In the genomic region with DNA sequence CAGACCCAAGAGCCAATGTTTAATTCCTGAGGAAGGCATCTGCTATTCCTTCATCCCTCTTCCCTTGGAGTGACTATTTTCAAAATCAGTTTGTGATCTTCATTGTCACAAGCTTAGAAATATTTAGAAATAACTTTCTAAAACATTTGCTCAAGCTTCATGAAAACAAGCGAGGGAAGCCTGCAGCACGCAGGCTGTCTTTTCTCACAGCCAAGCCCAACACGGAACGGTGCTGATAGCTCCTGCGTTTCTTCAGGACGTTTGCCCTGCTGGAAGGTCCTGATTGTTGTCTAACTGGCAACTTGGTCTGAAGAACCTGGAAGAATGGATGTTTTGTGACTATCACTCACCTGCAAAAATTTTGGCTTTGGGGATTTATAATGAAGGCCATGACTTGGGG, we compare ENCODE assay signal across 28 cellular contexts.
"Had no signal": no experiment of that assay in that cellular context is flagged by ENCODE, and none has a peak within 500 bp of the region (broad histone marks: within the 10 kb centered on the region; RNA-seq: fewer than 3 reads in every experiment).

No MANE protein-coding gene starts in this region.

- H3K36me3 Mint-ChIP-seq: natural killer cell; neural progenitor cell; stimulated activated memory B cell treated with anti-CD40 and anti-IgM and Interleukin-4, amounts not matched to agents 10 μg/mL and 1 μg/mL and 100 μg/mL, for 72 hours had no signal

- H2AFZ ChIP-seq: neural progenitor cell, parathyroid adenoma had no signal

- H3K4me3 Mint-ChIP-seq: natural killer cell; nephron; neural progenitor cell; stimulated activated memory B cell treated with anti-CD40 and anti-IgM and Interleukin-4, amounts not matched to agents 10 μg/mL and 1 μg/mL and 100 μg/mL, for 72 hours; stimulated activated naive CD8-positive, alpha-beta T cell treated with anti-CD3 and anti-CD28 coated beads, Interleukin-15, amount 100 ng/mL, for 72 hours had no signal

- H3K36me3 ChIP-seq: neural progenitor cell, ovary, spleen, thoracic aorta, thyroid gland, tibial nerve, upper lobe of left lung, vagina had no signal

- H3K79me2 ChIP-seq: parathyroid adenoma had no signal

- ATAC-seq: natural killer cell; psoas muscle; right cardiac atrium; sciatic nerve; stimulated activated memory B cell treated with anti-CD40 and anti-IgM and Interleukin-4, amounts not matched to agents 10 μg/mL and 1 μg/mL and 100 μg/mL, for 72 hours had no signal

- H3K4me1 Mint-ChIP-seq: stimulated activated memory B cell treated with anti-CD40 and anti-IgM and Interleukin-4, amounts not matched to agents 10 μg/mL and 1 μg/mL and 100 μg/mL, for 72 hours had no signal

- H3K9me3 ChIP-seq: ovary, psoas muscle, thoracic aorta, thyroid gland, upper lobe of left lung, vagina had no signal

- H3K4me1 ChIP-seq: neural progenitor cell, parathyroid adenoma, psoas muscle, spleen, thyroid gland, upper lobe of left lung, vagina had no signal

- H3K4me2 ChIP-seq: neural progenitor cell, smooth muscle cell had no signal

- H3K27me3 Mint-ChIP-seq: progenitor cell of endocrine pancreas; stimulated activated memory B cell treated with anti-CD40 and anti-IgM and Interleukin-4, amounts not matched to agents 10 μg/mL and 1 μg/mL and 100 μg/mL, for 72 hours; stimulated activated naive CD8-positive, alpha-beta T cell treated with anti-CD3 and anti-CD28 coated beads, Interleukin-15, amount 100 ng/mL, for 72 hours had no signal

- DNase-seq: natural killer cell; occipital lobe; ovary; posterior cingulate gyrus; psoas muscle; spleen; stimulated activated CD4-positive, alpha-beta T cell treated with anti-CD3 and anti-CD28 coated beads, Interleukin-12 subunit alpha, Interleukin-12 subunit beta, amount 100 ng/mL, for 4 hours; stimulated activated CD4-positive, alpha-beta T cell treated with anti-CD3 and anti-CD28 coated beads, Interleukin-1b, Interleukin-23, amount 100 ng/mL, for 48 hours; stimulated activated CD4-positive, alpha-beta T cell treated with anti-CD3 and anti-CD28 coated beads, Interleukin-4, amount 100 ng/mL, for 1 hour; stimulated activated CD4-positive, alpha-beta T cell treated with anti-CD3 and anti-CD28 coated beads, Interleukin-4, amount 100 ng/mL, for 4 hours; stimulated activated CD8-positive, alpha-beta memory T cell treated with anti-CD3 and anti-CD28 coated beads, Interleukin-4, amount 100 ng/mL, for 48 hours; stimulated activated naive CD4-positive, alpha-beta T cell; stimulated activated naive CD8-positive, alpha-beta T cell treated with anti-CD3 and anti-CD28 coated beads, Interleukin-15, amount 100 ng/mL, for 72 hours; stimulated activated naive CD8-positive, alpha-beta T cell treated with anti-CD3 and anti-CD28 coated beads, Interleukin-15, Interleukin-2, amounts not matched to agents 100 U/mL and 50 U/mL, for 24 hours; thyroid gland; upper lobe of left lung had no signal

- H3K9me3 Mint-ChIP-seq: stimulated activated memory B cell treated with anti-CD40 and anti-IgM and Interleukin-4, amounts not matched to agents 10 μg/mL and 1 μg/mL and 100 μg/mL, for 72 hours; stimulated activated naive CD8-positive, alpha-beta T cell treated with anti-CD3 and anti-CD28 coated beads, Interleukin-15, amount 100 ng/mL, for 72 hours had no signal

- H3K27ac ChIP-seq: neural progenitor cell, ovary, parathyroid adenoma, psoas muscle, skin epidermis, spleen, thoracic aorta, thyroid gland, tibial nerve, upper lobe of left lung, vagina had no signal

- H3K4me3 ChIP-seq: neural progenitor cell, ovary, psoas muscle, skin epidermis, smooth muscle cell, spleen, thoracic aorta, thyroid gland, tibial nerve, upper lobe of left lung, vagina had no signal

- H3K27ac Mint-ChIP-seq: natural killer cell; nephron; neural progenitor cell; progenitor cell of endocrine pancreas; stimulated activated memory B cell treated with anti-CD40 and anti-IgM and Interleukin-4, amounts not matched to agents 10 μg/mL and 1 μg/mL and 100 μg/mL, for 72 hours; stimulated activated naive CD8-positive, alpha-beta T cell treated with anti-CD3 and anti-CD28 coated beads, Interleukin-15, amount 100 ng/mL, for 72 hours had no signal

- H3K9ac ChIP-seq: neural progenitor cell, parathyroid adenoma had no signal

- H3K27me3 ChIP-seq: neural progenitor cell, ovary, spleen, thyroid gland, tibial nerve, upper lobe of left lung, vagina had no signal
